Comparison of ENCODE assay signal across 19 cellular contexts in the genomic region with DNA sequence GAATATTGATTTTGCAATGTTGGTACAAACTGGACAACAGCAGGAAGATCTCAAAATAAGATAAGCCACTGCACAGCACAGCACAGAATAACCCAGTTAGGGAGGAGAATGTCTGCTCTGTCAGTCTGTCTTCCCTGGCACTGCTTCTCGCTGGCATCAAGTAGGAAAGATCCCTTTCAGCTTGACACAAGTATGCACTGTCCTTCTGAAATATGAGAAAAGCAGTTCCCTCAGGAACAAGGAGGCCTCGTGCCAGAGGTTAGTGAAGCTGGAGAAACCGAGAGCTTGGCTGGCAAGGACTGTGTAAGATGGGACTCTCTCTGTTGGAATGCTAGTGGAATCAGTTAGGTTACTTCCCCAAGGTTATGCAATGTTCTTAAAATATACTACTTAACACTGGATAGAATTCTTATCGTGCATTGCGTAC. TPM values are rescaled to one million over a fixed set of nuclear protein-coding genes. Genes with fewer than 3 reads are reported as not detected.
DNase-seq lines count a peak whose midpoint lies in the region; ATAC-seq, FAIRE-seq and TF ChIP-seq lines count a peak whose summit lies in the region.
"Had no signal": no experiment of that assay in that cellular context is flagged by ENCODE, and none has a peak within 500 bp of the region (broad histone marks: within the 10 kb centered on the region; RNA-seq: fewer than 3 reads in every experiment).

No MANE protein-coding gene starts in this region.

- H2AFZ ChIP-seq in IMR-90 (replicated peaks; ENCODE audit: low read length, poor library complexity) (peak overlapping the region; percentile 77), keratinocyte (ENCODE audit: control insufficient read depth, low read length) (peak overlapping the region; percentile 64)

- no peak overlapping the region for H3K4me3 ChIP-seq in IMR-90 (ENCODE audit: insufficient read depth, low read depth, low read length)
- no peak overlapping the region for H3K4me3 ChIP-seq in dorsolateral prefrontal cortex
- no peak overlapping the region for H3K4me3 ChIP-seq in keratinocyte (ENCODE audit: control insufficient read depth in 2 of 3, extremely low read depth in 1 of 3, insufficient read depth in 2 of 3, low read depth in 1 of 3, low read length in 3 of 3)
- no peak overlapping the region for H3K4me3 ChIP-seq in skeletal muscle satellite cell (ENCODE audit: low read length)
- H3K4me3 ChIP-seq: spleen had no signal

- peak; percentile 44 for ATAC-seq in IMR-90 (ENCODE audit: low read depth)
- ATAC-seq in activated T-cell treated with anti-CD3 and anti-CD28 coated beads, Interleukin-2, amount 50 U/mL, for 72 hours (replicated peaks in 1 of 2) = no peak
- ATAC-seq: esophagus mucosa, HepG2 had no signal

- H4K5ac ChIP-seq in IMR-90 (ENCODE audit: low read depth, low read length) = no peak overlapping the region

- no peak for TF ChIP-seq POLR2A in IMR-90 (IDR thresholded peaks at IDR 0.05; ENCODE audit: low read depth, low read length)

- H2BK20ac ChIP-seq in IMR-90 (ENCODE audit: low read depth, low read length) = peak overlapping the region; percentile 61; the same call in 1 of the 2 replicates

- in situ Hi-C loops in IMR-90 (cut with MboI; ENCODE audit: low sequenced_read_pairs) = no loop called here

- no peak overlapping the region; the same call in 1 of the 2 replicates for H3K14ac ChIP-seq in IMR-90 (replicated peaks; ENCODE audit: low read depth, low read length)

- peaks cover 10% of the 10 kb centered on the region for H3K4me1 Mint-ChIP-seq in activated T-cell treated with anti-CD3 and anti-CD28 coated beads, Interleukin-2, amount 50 U/mL, for 72 hours (ENCODE audit: low read depth)
- H3K4me1 Mint-ChIP-seq: memory B cell had no signal

- H3K9ac ChIP-seq in IMR-90 (ENCODE audit: low read depth, low read length) (no peak overlapping the region), keratinocyte (ENCODE audit: control insufficient read depth, extremely low read depth, insufficient read depth, low read length) (no peak overlapping the region), skeletal muscle satellite cell (ENCODE audit: low read depth, low read length) (no peak overlapping the region)

- peak overlapping the region; percentile 73; the same call in 2 of the 3 replicates for H2BK15ac ChIP-seq in IMR-90 (ENCODE audit: low read depth, low read length)

- no TSS peak for BruUV-seq in IMR-90 (replicated peaks; lab: Mats Ljungman, UMichigan)

- CTCF ChIA-PET in IMR-90 (lab: Yijun Ruan, JAX) = interaction anchor here (1.6 kb wide), 1 partner anchor 49 kb away, joined by 4 read pairs; no protein-coding TSS in a partner anchor

- H3K27ac ChIP-seq in IMR-90 (ENCODE audit: insufficient read depth, low read length) = peak overlapping the region; percentile 5; the same call in 1 of the 2 replicates
- H3K27ac ChIP-seq in dorsolateral prefrontal cortex = peak overlapping the region in 52 of 59 donors; percentile 0 to 94 (median 66)
- no peak overlapping the region for H3K27ac ChIP-seq in keratinocyte (ENCODE audit: control insufficient read depth, insufficient read depth, low read length)
- H3K27ac ChIP-seq: spleen had no signal

- POLR2A ChIA-PET in IMR-90 (lab: Charles Lee; ENCODE audit: unreplicated experiment) = no interaction called here

- peaks cover 15% of the 10 kb centered on the region for H3K4me1 ChIP-seq in IMR-90 (ENCODE audit: control insufficient read depth, insufficient read depth, low read length)
- H3K4me1 ChIP-seq in keratinocyte (ENCODE audit: control insufficient read depth, extremely low read depth, insufficient read depth, low read length) = peaks cover 18% of the 10 kb centered on the region
- H3K4me1 ChIP-seq in skeletal muscle satellite cell (ENCODE audit: control insufficient read depth, insufficient read depth, low read length) = peaks cover 36% of the 10 kb centered on the region

- peaks cover 0 to 12% of the 10 kb centered on the region in 2 experiments; a peak in 2 of 4 replicates for H3K79me1 ChIP-seq in IMR-90 (ENCODE audit: low read depth in 1 of 2, low read length in 2 of 2)

- H3K36me3 ChIP-seq in IMR-90 (ENCODE audit: control insufficient read depth, insufficient read depth, low read length) (no peaks in the 10 kb centered on the region), keratinocyte (ENCODE audit: control insufficient read depth in 2 of 2, extremely low read depth in 1 of 2, insufficient read depth in 2 of 2, low read length in 2 of 2) (no peaks in the 10 kb centered on the region), skeletal muscle satellite cell (ENCODE audit: insufficient read depth, low read length) (no peaks in the 10 kb centered on the region)
- H3K36me3 ChIP-seq: spleen had no signal

- H2AK9ac ChIP-seq in IMR-90 (replicated peaks; ENCODE audit: low read depth, low read length, poor library complexity) = no peak overlapping the region

- intact Hi-C loops in IMR-90 (cut with micrococcal nuclease) = loop anchor here (10.0 kb wide), 1 partner anchor 271 kb away; no protein-coding TSS in a partner anchor
- intact Hi-C loops in dorsolateral prefrontal cortex (cut with DNase I) = no loop called here

- TF ChIP-seq RAD21 in IMR-90 (IDR thresholded peaks at IDR 0.05; ENCODE audit: low read length) = no peak

- H3K9me1 ChIP-seq in IMR-90 (ENCODE audit: insufficient read depth, low read length) (peaks cover 7% of the 10 kb centered on the region), keratinocyte (ENCODE audit: control insufficient read depth, extremely low read depth, insufficient read depth, low read length) (no peaks in the 10 kb centered on the region)

- no peak overlapping the region for H3K27ac Mint-ChIP-seq in activated T-cell treated with anti-CD3 and anti-CD28 coated beads, Interleukin-2, amount 50 U/mL, for 72 hours
- H3K27ac Mint-ChIP-seq: activated CD4-positive, alpha-beta memory T cell treated with anti-CD3 and anti-CD28 coated beads for 36 hours; memory B cell had no signal

- H4K91ac ChIP-seq in IMR-90 (ENCODE audit: insufficient read depth, low read depth, low read length) = peak overlapping the region; percentile 57

- H4K8ac ChIP-seq in IMR-90 (ENCODE audit: low read depth in 2 of 2, low read length in 2 of 2) = peak overlapping the region in 1 of 2 experiments; percentile 20; a peak in 1 of 4 replicates

- H3K4me2 ChIP-seq in IMR-90 (ENCODE audit: low read depth, low read length) (peak overlapping the region; percentile 3), keratinocyte (ENCODE audit: control insufficient read depth, extremely low read depth, insufficient read depth, low read depth, low read length) (no peak overlapping the region), skeletal muscle satellite cell (ENCODE audit: low read length) (peak overlapping the region; percentile 29)

- TF ChIP-seq CTCF in IMR-90 (conservative IDR thresholded peaks at IDR 0.05; ENCODE audit: low read depth, low read length) = no peak
- TF ChIP-seq CTCF in dorsolateral prefrontal cortex (IDR thresholded peaks at IDR 0.05 in 54 of 56, conservative IDR thresholded peaks at IDR 0.05 in 2 of 56; ENCODE audit: low read depth in 1 of 56, partially characterized antibody in 56 of 56) = no peak
- no peak for TF ChIP-seq CTCF in keratinocyte (optimal IDR thresholded peaks at IDR 0.05 in 1 of 3, IDR thresholded peaks at IDR 0.05 in 1 of 3, conservative IDR thresholded peaks at IDR 0.05 in 1 of 3; ENCODE audit: extremely low read depth in 1 of 3, insufficient read depth in 2 of 3, low read length in 3 of 3)

- no peaks in the 10 kb centered on the region for H3K36me3 Mint-ChIP-seq in activated T-cell treated with anti-CD3 and anti-CD28 coated beads, Interleukin-2, amount 50 U/mL, for 72 hours (ENCODE audit: insufficient read depth in 2 of 2)
- H3K36me3 Mint-ChIP-seq: activated CD4-positive, alpha-beta memory T cell treated with anti-CD3 and anti-CD28 coated beads for 36 hours; memory B cell had no signal

- peak overlapping the region; percentile 46; the same call in 1 of the 2 replicates for H3K4ac ChIP-seq in IMR-90 (ENCODE audit: low read depth, low read length)

- no peaks in the 10 kb centered on the region for H3K9me3 Mint-ChIP-seq in activated T-cell treated with anti-CD3 and anti-CD28 coated beads, Interleukin-2, amount 50 U/mL, for 72 hours
- H3K9me3 Mint-ChIP-seq: activated CD4-positive, alpha-beta memory T cell treated with anti-CD3 and anti-CD28 coated beads for 36 hours; memory B cell had no signal

- H2BK5ac ChIP-seq in IMR-90 (ENCODE audit: low read depth, low read length, poor library complexity, severe bottlenecking) = peak overlapping the region; percentile 28

- peak overlapping the region; percentile 67; the same call in 1 of the 2 replicates for H2AK5ac ChIP-seq in IMR-90 (ENCODE audit: low read depth, low read length)

- no CpG with 5 or more reads among the region's 5 CpGs for WGBS in IMR-90 (ENCODE audit: extremely low coverage in 2 of 2, insufficient read length in 1 of 2), 2 experiments

- FAIRE-seq in keratinocyte (lab: Jason Lieb, UNC) = no peak
- FAIRE-seq: H1, HepG2 had no signal

- H3K79me2 ChIP-seq in keratinocyte (ENCODE audit: control insufficient read depth, insufficient read depth, low read length) = no peaks in the 10 kb centered on the region

- 0 out of 2 replicates have a peak overlapping the region, but pooled peaks have one; percentile 39 for H3K23ac ChIP-seq in IMR-90 (ENCODE audit: low read depth, low read length)

- no peak overlapping the region for H3K56ac ChIP-seq in IMR-90 (ENCODE audit: extremely low read depth, insufficient read depth, low read length)

- H2BK120ac ChIP-seq in IMR-90 (ENCODE audit: low read depth, low read length) = peak overlapping the region; percentile 40; the same call in 1 of the 2 replicates

- no peaks in the 10 kb centered on the region for H3K9me3 ChIP-seq in IMR-90 (ENCODE audit: control insufficient read depth, insufficient read depth, low read length)
- H3K9me3 ChIP-seq in keratinocyte (ENCODE audit: control insufficient read depth, low read depth, low read length) = no peaks in the 10 kb centered on the region
- no peaks in the 10 kb centered on the region for H3K9me3 ChIP-seq in skeletal muscle satellite cell (replicated peaks; ENCODE audit: low read length)
- H3K9me3 ChIP-seq: spleen had no signal

- DNase-seq in IMR-90 (no peak), dorsolateral prefrontal cortex (peak in 3 of 10 donors; percentile 46 to 52 (median 49)), keratinocyte (ENCODE audit: low read depth, low spot score) (no peak), NCI-H1694 treated with DMSO at 0.1 percent for 48 hours (lab: John Stamatoyannopoulos, UW) (no peak), NCI-H1436 (lab: John Stamatoyannopoulos, UW) (no peak), cerebellar cortex (ENCODE audit: low spot score) (no peak)
- no peak for DNase-seq in activated T-cell treated with anti-CD3 and anti-CD28 coated beads, Interleukin-2, amount 50 U/mL, for 72 hours
- DNase-seq: activated CD4-positive, alpha-beta memory T cell treated with anti-CD3 and anti-CD28 coated beads for 36 hours; cortex of kidney; DMS79; NCI-H2171 treated with DMSO at 0.1 percent for 48 hours; NK-92 treated with Interleukin-12 subunit alpha and Interleukin-12 subunit beta, amount 100 ng/mL, for 24 hours; spleen; stimulated activated naive CD4-positive, alpha-beta T cell treated with Interleukin-2 at 50 U/mL for 16 hours had no signal

- dilution Hi-C loops in IMR-90 (cut with HindIII; ENCODE audit: low sequenced_read_pairs, unreplicated experiment) (no loop called here), keratinocyte (cut with MboI; ENCODE audit: extremely low pct_ligation_motif_present, low sequenced_read_pairs) (no loop called here)

- H3K4me3 Mint-ChIP-seq in activated T-cell treated with anti-CD3 and anti-CD28 coated beads, Interleukin-2, amount 50 U/mL, for 72 hours = no peak overlapping the region
- H3K4me3 Mint-ChIP-seq: activated CD4-positive, alpha-beta memory T cell treated with anti-CD3 and anti-CD28 coated beads for 36 hours; memory B cell had no signal

- no peaks in the 10 kb centered on the region for H4K20me1 ChIP-seq in IMR-90 (ENCODE audit: insufficient read depth, low read length)
- no peaks in the 10 kb centered on the region for H4K20me1 ChIP-seq in keratinocyte (ENCODE audit: control insufficient read depth, extremely low read depth, insufficient read depth, low read length)

- no peak overlapping the region for H3K18ac ChIP-seq in IMR-90 (ENCODE audit: low read depth, low read length)

- H3K27me3 ChIP-seq in IMR-90 (ENCODE audit: control insufficient read depth, insufficient read depth, low read length) (no peaks in the 10 kb centered on the region; the same call in 1 of the 2 replicates), dorsolateral prefrontal cortex (no peaks in the 10 kb centered on the region), keratinocyte (ENCODE audit: control insufficient read depth, extremely low read depth, insufficient read depth, low read length) (no peaks in the 10 kb centered on the region), skeletal muscle satellite cell (ENCODE audit: control insufficient read depth, insufficient read depth, low read length) (no peaks in the 10 kb centered on the region)
- H3K27me3 ChIP-seq: spleen had no signal

- H3K27me3 Mint-ChIP-seq in activated T-cell treated with anti-CD3 and anti-CD28 coated beads, Interleukin-2, amount 50 U/mL, for 72 hours (ENCODE audit: low read depth) = peaks cover 22% of the 10 kb centered on the region
- H3K27me3 Mint-ChIP-seq: activated CD4-positive, alpha-beta memory T cell treated with anti-CD3 and anti-CD28 coated beads for 36 hours had no signal

RNA-seq across cellular contexts. Expression of a gene that starts 59.1 kb away (rescaled TPM):
- 17.6 and 29.4 TPM in 2 replicates for total RNA-seq in IMR-90 (2012; rRNA removed)
- 6.4 and 7.3 TPM in 2 replicates for polyA plus RNA-seq in IMR-90 (2012; rRNA removed)
- polyA plus RNA-seq in IMR-90 (2012; cell fraction: cytosol; rRNA removed) = 1.3 and 2.7 TPM in 2 replicates
- polyA plus RNA-seq in IMR-90 (2012; cell fraction: nucleus; rRNA removed; ENCODE audit: low replicate concordance) = 3.5 and 18.2 TPM in 2 replicates
- 100 to 1,000 TPM in 66 of 120 experiments, 10 to 100 TPM in 54; 50.9 to 165 (median 102) TPM for total RNA-seq in dorsolateral prefrontal cortex
- 0.15 to 0.71 TPM (median 0.40 TPM) in 3 replicates for polyA plus RNA-seq in keratinocyte
- 1.9 TPM for polyA plus RNA-seq in keratinocyte (2011; ENCODE audit: low read depth)
- polyA plus RNA-seq in keratinocyte (2011; cell fraction: cytosol; rRNA removed) = 0.27 and 0.36 TPM in 2 replicates
- 0.63 and 1.6 TPM in 2 replicates for polyA plus RNA-seq in keratinocyte (2011; cell fraction: nucleus; rRNA removed)
- polyA plus RNA-seq in keratinocyte (2012; ENCODE audit: low replicate concordance) = 0.62 and 0.93 TPM in 2 replicates
- 0.92 to 3.3 TPM (median 1.2 TPM) in 3 replicates for polyA minus RNA-seq in keratinocyte
- polyA minus RNA-seq in keratinocyte (2011; cell fraction: cytosol; rRNA and poly(A)+ RNA removed) = 1.3 TPM
- polyA minus RNA-seq in keratinocyte (2011; cell fraction: nucleus; rRNA and poly(A)+ RNA removed) = 2.7 and 2.8 TPM in 2 replicates
- 0.51 and 3.1 TPM in 2 replicates for total RNA-seq in skeletal muscle satellite cell (2012; rRNA removed)
- 1 to 10 TPM in 1 of 2 donors, under 1 TPM in 1; 0.74 to 1.1 TPM for total RNA-seq in activated T-cell treated with anti-CD3 and anti-CD28 coated beads, Interleukin-2, amount 50 U/mL, for 72 hours
